In the genomic region with DNA sequence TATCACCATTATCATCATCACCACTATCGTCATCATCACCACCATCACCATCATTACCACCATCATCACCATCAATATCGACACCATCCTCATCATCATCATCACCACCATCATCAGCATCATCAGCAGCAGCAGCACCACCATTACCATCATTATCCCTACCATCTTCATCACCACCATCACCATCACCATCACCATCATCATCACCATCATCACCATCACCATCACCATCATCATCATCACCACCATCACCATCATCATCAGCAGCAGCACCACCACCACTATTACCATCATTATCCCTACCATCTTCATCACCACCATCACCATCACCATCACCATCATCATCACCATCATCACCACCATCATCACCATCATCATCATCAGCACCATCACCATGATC, we compare ENCODE assay signal across 4 cellular contexts. TPM values are rescaled to one million over a fixed set of nuclear protein-coding genes. Genes with fewer than 3 reads are reported as not detected.
"Had no signal": no experiment of that assay in that cellular context is flagged by ENCODE, and none has a peak within 500 bp of the region (broad histone marks: within the 10 kb centered on the region; RNA-seq: fewer than 3 reads in every experiment).

No MANE protein-coding gene starts in this region.

RNA-seq across cellular contexts. Expression of a gene that starts 54.0 kb away (rescaled TPM):
- total RNA-seq: GM23248, HFFc6 had no signal
- polyA plus RNA-seq: GM23248 had no signal

RNA-seq across cellular contexts. Expression of a gene that starts 58.3 kb away (rescaled TPM):
- total RNA-seq: GM23248, H9, HFFc6, HT1080 had no signal
